In genomic region chr11:77206264-77207018, GRCh38 we compare ENCODE assay signal across 1 cellular context.
TF ChIP-seq lines count a peak whose summit lies in the region.

No MANE protein-coding gene starts in this region.

TF ChIP-seq in H1, 55 proteins besides CTCF, POLR2A, EP300 and RAD21:
- TF ChIP-seq RFX5 (IDR thresholded peaks at IDR 0.05; ENCODE audit: borderline replicate concordance, low read depth, low read length) = no peak
- TF ChIP-seq SIRT6 (IDR thresholded peaks at IDR 0.05; ENCODE audit: low read length) = no peak
- TF ChIP-seq TAF7 (optimal IDR thresholded peaks at IDR 0.05; ENCODE audit: borderline replicate concordance, low read depth, low read length) = no peak
- no peak for TF ChIP-seq BACH1 (IDR thresholded peaks at IDR 0.05; ENCODE audit: low read length)
- no peak for TF ChIP-seq PHF8 (conservative IDR thresholded peaks at IDR 0.05; ENCODE audit: low read depth, low read length)
- no peak for TF ChIP-seq BRCA1 (IDR thresholded peaks at IDR 0.05; ENCODE audit: low read depth, low read length)
- TF ChIP-seq MAFK (IDR thresholded peaks at IDR 0.05; ENCODE audit: low read depth, low read length) = no peak
- TF ChIP-seq JUN (IDR thresholded peaks at IDR 0.05; ENCODE audit: low read depth, low read length) = no peak
- no peak for TF ChIP-seq CEBPB (IDR thresholded peaks at IDR 0.05; ENCODE audit: low read depth, low read length)
